8 cellular contexts compared by ENCODE assay signal in the genomic region with DNA sequence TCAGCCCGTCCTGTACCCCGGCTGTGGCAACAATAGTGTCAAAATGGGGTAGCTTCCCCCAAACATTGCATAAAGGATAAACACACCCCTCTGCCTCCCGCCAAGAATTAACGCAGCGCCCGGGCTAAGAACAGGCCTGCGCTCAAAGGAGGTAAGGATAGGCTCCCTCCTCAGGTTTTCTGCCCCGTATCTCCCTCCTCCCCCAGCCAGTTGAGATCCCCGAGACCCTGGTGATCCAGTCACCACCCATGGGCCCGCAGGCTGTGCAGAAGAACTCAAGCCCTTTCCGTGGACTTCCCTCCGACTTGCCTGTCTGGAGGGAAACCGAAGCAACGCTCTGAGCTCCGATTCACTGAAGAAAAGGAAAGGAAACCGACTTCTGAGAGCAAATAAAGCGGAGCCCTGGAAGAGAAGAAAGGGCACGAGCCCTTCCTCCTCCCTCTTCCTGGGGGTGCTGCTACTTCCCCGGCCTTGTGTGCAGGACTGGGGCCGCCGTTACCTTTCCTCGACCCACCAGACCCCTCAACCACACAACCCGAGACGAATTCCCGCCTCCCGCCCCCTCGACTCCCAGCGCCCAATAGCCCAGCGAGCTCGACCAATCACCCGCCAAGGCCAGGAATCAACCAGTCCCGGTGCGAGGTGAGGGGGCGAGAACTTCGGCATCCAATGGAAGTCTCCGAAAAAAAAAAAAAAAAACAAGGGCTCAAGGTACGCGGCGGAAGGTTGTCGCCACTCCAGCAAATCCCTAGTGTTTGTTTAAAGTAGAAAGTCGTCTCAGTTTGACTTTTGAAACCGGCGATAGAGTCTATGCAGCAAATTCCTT. TPM values are rescaled to one million over a fixed set of nuclear protein-coding genes. Genes with fewer than 3 reads are reported as not detected.
A peak's percentile ranks its signal among the peaks of the same experiment; 100 is the strongest.
DNase-seq lines count a peak whose midpoint lies in the region; ATAC-seq and TF ChIP-seq lines count a peak whose summit lies in the region.

A gene (minus strand): TSS at position 554 of the 826 bp plus-strand sequence. CDS start 1,989 bp downstream, outside the sequence.

- DNase-seq in DMS 273 treated with DMSO at 0.1 percent for 48 hours (lab: John Stamatoyannopoulos, UW) (peak; percentile 91), IMR-90 (peak; percentile 93), OCI-LY7 (ENCODE audit: low spot score) (peak; percentile 96), epithelial cell of proximal tubule (ENCODE audit: low read depth) (peak; percentile 73), mucosa of gallbladder (ENCODE audit: low spot score) (peak; percentile 93)
- peak; percentile 90 for DNase-seq in activated CD8-positive, alpha-beta memory T cell treated with anti-CD3 and anti-CD28 coated beads, Interleukin-2, amount 50 U/mL, for 48 hours
- peak; percentile 79 for DNase-seq in stimulated activated CD8-positive, alpha-beta memory T cell treated with anti-CD3 and anti-CD28 coated beads, Interleukin-4, amount 100 ng/mL, for 24 hours (ENCODE audit: low read depth)

- H4K91ac ChIP-seq in IMR-90 (ENCODE audit: insufficient read depth, low read depth, low read length), result peak within 1 kb of the TSS; percentile 63

- H3K18ac ChIP-seq in IMR-90 (ENCODE audit: low read depth, low read length), result peak within 1 kb of the TSS; percentile 89; the same call in 1 of the 2 replicates

- H3K14ac ChIP-seq in IMR-90 (replicated peaks; ENCODE audit: low read depth, low read length), result peak within 1 kb of the TSS; percentile 89

- H2AK9ac ChIP-seq in IMR-90 (replicated peaks; ENCODE audit: low read depth, low read length, poor library complexity), result peak within 1 kb of the TSS; percentile 97

- POLR2A ChIA-PET in IMR-90 (lab: Charles Lee; ENCODE audit: unreplicated experiment) (no interaction called here), OCI-LY7 (lab: Charles Lee) (interaction anchor here (0.6 to 2.3 kb wide), 17 partner anchors 10 to 1735 kb away, joined by 3 to 10 read pairs (median 4); no protein-coding TSS in a partner anchor)

- peak within 1 kb of the TSS; percentile 84 for H3K4ac ChIP-seq in IMR-90 (ENCODE audit: low read depth, low read length)

- TF ChIP-seq CTCF in IMR-90 (conservative IDR thresholded peaks at IDR 0.05; ENCODE audit: low read depth, low read length) (no peak), OCI-LY7 (conservative IDR thresholded peaks at IDR 0.05; ENCODE audit: low read length) (no peak), epithelial cell of proximal tubule (conservative IDR thresholded peaks at IDR 0.05; ENCODE audit: low read depth, low read length) (no peak)

- no TSS peak for BruUV-seq in IMR-90 (replicated peaks; lab: Mats Ljungman, UMichigan)
- BruUV-seq in OCI-LY7 (replicated peaks; lab: Mats Ljungman, UMichigan), result no TSS peak

- dilution Hi-C loops in IMR-90 (cut with HindIII; ENCODE audit: low sequenced_read_pairs, unreplicated experiment), result no loop called here

- H3K4me2 ChIP-seq in IMR-90 (ENCODE audit: low read depth, low read length) (peak within 1 kb of the TSS; percentile 83), OCI-LY7 (ENCODE audit: low read length) (peak within 1 kb of the TSS; percentile 91)

- TF ChIP-seq POLR2A in IMR-90 (IDR thresholded peaks at IDR 0.05; ENCODE audit: low read depth, low read length), result peak; percentile 64; the same call in 1 of the 2 replicates

- peak within 1 kb of the TSS; percentile 96 for H3K56ac ChIP-seq in IMR-90 (ENCODE audit: extremely low read depth, insufficient read depth, low read length)

- H3K4me3 ChIP-seq in IMR-90 (ENCODE audit: insufficient read depth, low read depth, low read length), result peak within 1 kb of the TSS; percentile 77
- H3K4me3 ChIP-seq in OCI-LY7 (ENCODE audit: low read depth, low read length, poor library complexity, severe bottlenecking), result peak within 1 kb of the TSS; percentile 87
- H3K4me3 ChIP-seq in epithelial cell of proximal tubule (ENCODE audit: low read depth, low read length), result peak within 1 kb of the TSS; percentile 93

- H3K9me2 ChIP-seq in OCI-LY7 (ENCODE audit: insufficient read depth, low read length), result no peaks in the 10 kb centered on the region

- peak within 1 kb of the TSS; percentile 73 to 90 for H4K8ac ChIP-seq in IMR-90 (ENCODE audit: low read depth in 2 of 2, low read length in 2 of 2)

- H3K9me1 ChIP-seq in IMR-90 (ENCODE audit: insufficient read depth, low read length), result 0 out of 2 replicates have a peak, but pooled peaks cover 5% of the 10 kb centered on the region

- no peaks in the 10 kb centered on the region; the same call in 1 of the 2 replicates for H3K36me3 ChIP-seq in IMR-90 (ENCODE audit: control insufficient read depth, insufficient read depth, low read length)
- H3K36me3 ChIP-seq in OCI-LY7 (ENCODE audit: insufficient read depth, low read length), result peaks cover 44% of the 10 kb centered on the region

- CTCF ChIA-PET in IMR-90 (lab: Yijun Ruan, JAX), result interaction anchor here (0.6 to 0.9 kb wide), 5 partner anchors 10 to 1584 kb away, joined by 3 to 5 read pairs (median 5); no protein-coding TSS in a partner anchor
- CTCF ChIA-PET in OCI-LY7 (lab: Charles Lee; ENCODE audit: unreplicated experiment), result interaction anchor here (0.5 to 0.7 kb wide), 4 partner anchors 29 to 1343 kb away, joined by 3 to 6 read pairs (median 4); no protein-coding TSS in a partner anchor

- 0% methylated on average over 6 of the region's 43 CpGs; no CpG with 5 or more reads in 1 of the 2 experiments for WGBS in IMR-90 (ENCODE audit: extremely low coverage in 2 of 2, insufficient read length in 1 of 2), 2 experiments

- H3K9me3 ChIP-seq in IMR-90 (ENCODE audit: control insufficient read depth, insufficient read depth, low read length), result no peaks in the 10 kb centered on the region
- H3K9me3 ChIP-seq in OCI-LY7 (ENCODE audit: low read length), result no peaks in the 10 kb centered on the region

- in situ Hi-C loops in IMR-90 (cut with MboI; ENCODE audit: low sequenced_read_pairs), result no loop called here

- H3K27ac ChIP-seq in IMR-90 (ENCODE audit: insufficient read depth, low read length), result peak within 1 kb of the TSS; percentile 67
- peak within 1 kb of the TSS; percentile 80 for H3K27ac ChIP-seq in OCI-LY7 (ENCODE audit: low read depth, low read length, poor library complexity, severe bottlenecking)

- peak within 1 kb of the TSS; percentile 96; the same call in 1 of the 2 replicates for H4K5ac ChIP-seq in IMR-90 (ENCODE audit: low read depth, low read length)

- peaks cover 3% of the 10 kb centered on the region; the same call in 1 of the 2 replicates for H3K4me1 ChIP-seq in IMR-90 (ENCODE audit: control insufficient read depth, insufficient read depth, low read length)
- peaks cover 29% of the 10 kb centered on the region for H3K4me1 ChIP-seq in OCI-LY7 (ENCODE audit: insufficient read depth, low read length, poor library complexity, severe bottlenecking)

- peak within 1 kb of the TSS; percentile 88; the same call in 1 of the 2 replicates for H2BK20ac ChIP-seq in IMR-90 (ENCODE audit: low read depth, low read length)

- no peaks in the 10 kb centered on the region for H3K27me3 ChIP-seq in IMR-90 (ENCODE audit: control insufficient read depth, insufficient read depth, low read length)

- H2AFZ ChIP-seq in IMR-90 (replicated peaks; ENCODE audit: low read length, poor library complexity) (peak within 1 kb of the TSS; percentile 98), OCI-LY7 (ENCODE audit: low read length) (peak within 1 kb of the TSS; percentile 99)

- intact Hi-C loops in IMR-90 (cut with micrococcal nuclease), result no loop called here
- intact Hi-C loops in OCI-LY7 (cut with micrococcal nuclease; ENCODE audit: unreplicated experiment), result loop anchor here (1.0 to 2.0 kb wide), 2 partner anchors 64 to 202 kb away; a partner anchor contains a TSS

- H2AK5ac ChIP-seq in IMR-90 (ENCODE audit: low read depth, low read length), result peak within 1 kb of the TSS; percentile 74

- H2BK15ac ChIP-seq in IMR-90 (ENCODE audit: low read depth, low read length), result peak within 1 kb of the TSS; percentile 87; the same call in 2 of the 3 replicates

- no peaks in the 10 kb centered on the region for H4K20me1 ChIP-seq in IMR-90 (ENCODE audit: insufficient read depth, low read length)
- peaks cover 8% of the 10 kb centered on the region; the same call in 1 of the 2 replicates for H4K20me1 ChIP-seq in OCI-LY7 (ENCODE audit: insufficient read depth, low read length)

- H2BK5ac ChIP-seq in IMR-90 (ENCODE audit: low read depth, low read length, poor library complexity, severe bottlenecking), result peak within 1 kb of the TSS; percentile 99

- no peak for TF ChIP-seq RAD21 in IMR-90 (IDR thresholded peaks at IDR 0.05; ENCODE audit: low read length)

- peaks cover 4 to 27% of the 10 kb centered on the region in 2 experiments; a peak in 3 of 4 replicates for H3K79me1 ChIP-seq in IMR-90 (ENCODE audit: low read depth in 1 of 2, low read length in 2 of 2)

- peak within 1 kb of the TSS; percentile 99 for H3K23ac ChIP-seq in IMR-90 (ENCODE audit: low read depth, low read length)

- peak within 1 kb of the TSS; percentile 86 for H2BK120ac ChIP-seq in IMR-90 (ENCODE audit: low read depth, low read length)

- H3K9ac ChIP-seq in IMR-90 (ENCODE audit: low read depth, low read length), result peak within 1 kb of the TSS; percentile 77

- ATAC-seq in GM21529 (IDR thresholded peaks at IDR 0.05; ENCODE audit: unreplicated experiment), result peak; percentile 91
- peak; percentile 97 for ATAC-seq in IMR-90 (ENCODE audit: low read depth)

- peaks cover 44% of the 10 kb centered on the region for H3K79me2 ChIP-seq in OCI-LY7 (ENCODE audit: insufficient read depth, low read depth, low read length)

TF ChIP-seq in IMR-90, 13 proteins besides CTCF, POLR2A, EP300 and RAD21 (continues in another document):
- TF ChIP-seq FOS (IDR thresholded peaks at IDR 0.05; ENCODE audit: low read depth, low read length), result no peak
- no peak for TF ChIP-seq MXI1 (IDR thresholded peaks at IDR 0.05; ENCODE audit: borderline replicate concordance, low read depth, low read length)
- TF ChIP-seq, protein P1, sequence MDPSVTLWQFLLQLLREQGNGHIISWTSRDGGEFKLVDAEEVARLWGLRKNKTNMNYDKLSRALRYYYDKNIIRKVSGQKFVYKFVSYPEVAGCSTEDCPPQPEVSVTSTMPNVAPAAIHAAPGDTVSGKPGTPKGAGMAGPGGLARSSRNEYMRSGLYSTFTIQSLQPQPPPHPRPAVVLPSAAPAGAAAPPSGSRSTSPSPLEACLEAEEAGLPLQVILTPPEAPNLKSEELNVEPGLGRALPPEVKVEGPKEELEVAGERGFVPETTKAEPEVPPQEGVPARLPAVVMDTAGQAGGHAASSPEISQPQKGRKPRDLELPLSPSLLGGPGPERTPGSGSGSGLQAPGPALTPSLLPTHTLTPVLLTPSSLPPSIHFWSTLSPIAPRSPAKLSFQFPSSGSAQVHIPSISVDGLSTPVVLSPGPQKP (IDR thresholded peaks at IDR 0.05; ENCODE audit: borderline replicate concordance, low read depth, low read length), result no peak
- no peak for TF ChIP-seq CHD1 (IDR thresholded peaks at IDR 0.05; ENCODE audit: low read depth, low read length)

RNA-seq across cellular contexts. Expression of the gene that starts here (rescaled TPM):
- total RNA-seq in IMR-90 (2012; rRNA removed) (19.7 and 34.4 TPM in 2 replicates), OCI-LY7 (2022) (32.5 and 39.5 TPM in 2 replicates), epithelial cell of proximal tubule (12.6 and 20.8 TPM in 2 replicates), mucosa of gallbladder (0.83 TPM)
- 5.5 and 6.1 TPM in 2 replicates for polyA plus RNA-seq in IMR-90 (2012; rRNA removed)
- polyA plus RNA-seq in IMR-90 (2012; cell fraction: cytosol; rRNA removed), result 0.33 and 1.00 TPM in 2 replicates
- 1.3 and 9.7 TPM in 2 replicates for polyA plus RNA-seq in IMR-90 (2012; cell fraction: nucleus; rRNA removed; ENCODE audit: low replicate concordance)
- 33.8 and 53.0 TPM in 2 replicates for total RNA-seq in OCI-LY7 (2014; rRNA removed; shearing (Covaris generic))

Comparison
In these comparisons a context has a peak if more than half of its experiments do, and no peak if none do; other contexts are left out.
1. Peak in every context shown above with its lines: DNase-seq, ATAC-seq, H3K4me3 ChIP-seq and H3K27ac ChIP-seq.
2. Peak in DNase-seq in mucosa of gallbladder; RNA of the gene not detected or under 1 TPM.